Comparison of ENCODE assay signal across 8 cellular contexts in genomic region chr2:105235388-105236059, GRCh38. TPM values are rescaled to one million over a fixed set of nuclear protein-coding genes. Genes with fewer than 3 reads are reported as not detected.
DNase-seq lines count a peak whose midpoint lies in the region; ATAC-seq and TF ChIP-seq lines count a peak whose summit lies in the region.

No MANE protein-coding gene starts in this region.

- ATAC-seq in GM19035 (IDR thresholded peaks at IDR 0.05; ENCODE audit: unreplicated experiment), result peak; percentile 69
- ATAC-seq in mucosa of descending colon, result peak; percentile 77

- peaks cover 7% of the 10 kb centered on the region for H3K4me1 Mint-ChIP-seq in endothelial cell (ENCODE audit: unreplicated experiment)

- no peaks in the 10 kb centered on the region for H3K36me3 Mint-ChIP-seq in endothelial cell (ENCODE audit: low read depth, unreplicated experiment)

- intact Hi-C loops in mucosa of descending colon (cut with DNase I, micrococcal nuclease), result loop anchor here (5.0 kb wide), 2 partner anchors 118 to 123 kb away; no protein-coding TSS in a partner anchor

- H3K9me3 Mint-ChIP-seq in endothelial cell (ENCODE audit: unreplicated experiment), result no peaks in the 10 kb centered on the region

- DNase-seq in AG10803 (ENCODE audit: low read depth), result peak; percentile 75
- peak; percentile 75 for DNase-seq in HK-2 (ENCODE audit: unreplicated experiment)
- DNase-seq in NOMO-1 (lab: John Stamatoyannopoulos, UW; ENCODE audit: unreplicated experiment in 2 of 2), result peak; percentile 45 to 55
- DNase-seq in activated CD8-positive, alpha-beta memory T cell treated with anti-CD3 and anti-CD28 coated beads for 24 hours, result peak; percentile 86
- DNase-seq in endothelial cell (ENCODE audit: low spot score), result peak; percentile 84
- peak; percentile 63 to 97 (median 82) for DNase-seq in mucosa of descending colon
- DNase-seq in stimulated activated CD8-positive, alpha-beta memory T cell treated with anti-CD3 and anti-CD28 coated beads, Interleukin-4, amount 100 ng/mL, for 4 hours (ENCODE audit: low read depth in 2 of 2, low spot score in 1 of 2), result peak; percentile 15 to 24

- H3K27ac Mint-ChIP-seq in endothelial cell (ENCODE audit: unreplicated experiment), result no peak overlapping the region

- H3K9me3 ChIP-seq in mucosa of descending colon, result no peaks in the 10 kb centered on the region

- H3K4me1 ChIP-seq in mucosa of descending colon (ENCODE audit: low read depth), result no peaks in the 10 kb centered on the region

- no peak overlapping the region for H3K4me3 ChIP-seq in AG10803 (ENCODE audit: low read length)
- no peak overlapping the region for H3K4me3 ChIP-seq in mucosa of descending colon

- no peak overlapping the region for H3K4me3 Mint-ChIP-seq in endothelial cell (ENCODE audit: unreplicated experiment)

- H3K36me3 ChIP-seq in mucosa of descending colon (ENCODE audit: low read depth), result no peaks in the 10 kb centered on the region

- TF ChIP-seq CTCF in AG10803 (conservative IDR thresholded peaks at IDR 0.05; ENCODE audit: low read length) (peak; percentile 76), endothelial cell (IDR thresholded peaks at IDR 0.05; ENCODE audit: unreplicated experiment) (peak; percentile 79), mucosa of descending colon (IDR thresholded peaks at IDR 0.05) (peak; percentile 35)

- H3K27me3 Mint-ChIP-seq in endothelial cell (ENCODE audit: unreplicated experiment), result no peaks in the 10 kb centered on the region

RNA-seq across cellular contexts. Expression of gene GPR45, which starts 6.0 kb away (rescaled TPM):
- total RNA-seq in endothelial cell (ENCODE audit: unreplicated experiment), result 0.21 TPM
- not detected for total RNA-seq in mucosa of descending colon

Comparison
In these comparisons a context has a peak if more than half of its experiments do, and no peak if none do; other contexts are left out.
1. DNase-seq: peak in every context shown above with its lines; median percentile 86 in activated CD8-positive, alpha-beta memory T cell treated with anti-CD3 and anti-CD28 coated beads for 24 hours; 84 in endothelial cell; 82 in mucosa of descending colon; 75 in AG10803; 75 in HK-2; 50 in NOMO-1; 20 in stimulated activated CD8-positive, alpha-beta memory T cell treated with anti-CD3 and anti-CD28 coated beads, Interleukin-4, amount 100 ng/mL, for 4 hours.